In the genomic region with DNA sequence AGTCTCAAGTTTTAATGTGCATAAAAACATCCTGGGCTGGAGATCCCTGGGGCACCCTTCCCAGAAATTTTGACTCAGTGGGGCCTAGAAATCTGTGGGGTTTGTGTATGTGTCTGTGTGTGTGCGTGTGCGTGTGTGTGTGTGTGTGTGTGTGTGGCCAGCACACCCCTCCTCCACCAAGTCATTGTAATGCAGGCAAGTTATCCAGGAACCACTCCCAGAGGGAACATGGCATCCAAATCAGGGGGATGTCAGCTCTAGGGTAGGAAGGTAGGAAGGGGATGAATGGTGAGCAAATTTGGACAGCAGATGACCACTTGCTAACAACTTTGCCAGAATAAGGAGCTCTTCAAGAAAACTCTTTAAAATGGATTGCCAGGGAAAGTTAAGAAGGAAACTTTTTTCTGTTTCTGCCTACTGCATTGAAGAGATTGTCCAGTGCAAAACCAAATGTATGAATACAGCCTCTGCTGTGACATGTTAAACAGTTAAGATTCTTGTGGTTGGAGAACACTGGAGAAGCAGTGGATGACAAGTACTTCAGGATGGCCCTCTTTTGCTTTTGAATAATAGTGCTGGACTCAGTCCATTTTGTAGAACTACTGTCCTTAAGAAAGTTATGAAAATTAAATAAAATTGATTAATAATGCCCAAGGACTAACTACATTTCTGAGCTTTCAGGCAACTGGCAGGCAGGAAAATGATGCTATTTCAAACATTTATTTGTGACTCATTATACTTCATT, we compare ENCODE assay signal across 15 cellular contexts. TPM values are rescaled to one million over a fixed set of nuclear protein-coding genes. Genes with fewer than 3 reads are reported as not detected.
DNase-seq lines count a peak whose midpoint lies in the region; ATAC-seq and TF ChIP-seq lines count a peak whose summit lies in the region.
"Had no signal": no experiment of that assay in that cellular context is flagged by ENCODE, and none has a peak within 500 bp of the region (broad histone marks: within the 10 kb centered on the region; RNA-seq: fewer than 3 reads in every experiment).

No MANE protein-coding gene starts in this region.

- H3K36me3 Mint-ChIP-seq in GM23338 (ENCODE audit: low read depth) = no peaks in the 10 kb centered on the region
- peaks cover 48% of the 10 kb centered on the region for H3K36me3 Mint-ChIP-seq in activated T-helper 2 cell treated with anti-CD3 and anti-CD28 coated beads, Interferon-gamma antibody, Interleukin-2, Interleukin-4, amounts not matched to agents 10 μg/mL and 5 μg/mL and 100 μg/mL, durations not matched to agents 14 hours and 24 hours and 36 hours (ENCODE audit: low read depth)

- peaks cover 24% of the 10 kb centered on the region for H3K4me1 Mint-ChIP-seq in GM23338
- peaks cover 78% of the 10 kb centered on the region for H3K4me1 Mint-ChIP-seq in activated T-helper 2 cell treated with anti-CD3 and anti-CD28 coated beads, Interferon-gamma antibody, Interleukin-2, Interleukin-4, amounts not matched to agents 10 μg/mL and 5 μg/mL and 100 μg/mL, durations not matched to agents 14 hours and 24 hours and 36 hours (ENCODE audit: low read depth)

- H3K9me2 ChIP-seq in GM23338 (ENCODE audit: insufficient read depth) = no peaks in the 10 kb centered on the region

- intact Hi-C loops in activated T-helper 2 cell treated with anti-CD3 and anti-CD28 coated beads, Interferon-gamma antibody, Interleukin-2, Interleukin-4, amounts not matched to agents 10 μg/mL and 5 μg/mL and 100 μg/mL, durations not matched to agents 14 hours and 24 hours and 36 hours (cut with micrococcal nuclease) = no loop called here
- intact Hi-C loops in mucosa of descending colon (cut with DNase I, micrococcal nuclease) = no loop called here

- H3K79me2 ChIP-seq in ACC112 (ENCODE audit: control insufficient read depth, insufficient read depth, low read length, unreplicated experiment) = peaks cover 63% of the 10 kb centered on the region
- no peaks in the 10 kb centered on the region for H3K79me2 ChIP-seq in GM23338 (replicated peaks; ENCODE audit: insufficient read depth)

- no peak overlapping the region for H3K4me3 Mint-ChIP-seq in GM23338
- no peak overlapping the region for H3K4me3 Mint-ChIP-seq in activated T-helper 2 cell treated with anti-CD3 and anti-CD28 coated beads, Interferon-gamma antibody, Interleukin-2, Interleukin-4, amounts not matched to agents 10 μg/mL and 5 μg/mL and 100 μg/mL, durations not matched to agents 14 hours and 24 hours and 36 hours (ENCODE audit: low read depth)
- H3K4me3 Mint-ChIP-seq: immature natural killer cell; stimulated activated effector memory CD8-positive, alpha-beta T cell treated with anti-CD3 and anti-CD28 coated beads, Interleukin-12 subunit alpha, Interleukin-12 subunit beta, amount 100 ng/mL, for 72 hours had no signal

- H2AFZ ChIP-seq in ACC112 (ENCODE audit: low read length, unreplicated experiment) (no peak overlapping the region), GM23338 (no peak overlapping the region)

- no peaks in the 10 kb centered on the region; the same call in 2 of the 3 replicates for H3K9me3 Mint-ChIP-seq in GM23338
- H3K9me3 Mint-ChIP-seq in activated T-helper 2 cell treated with anti-CD3 and anti-CD28 coated beads, Interferon-gamma antibody, Interleukin-2, Interleukin-4, amounts not matched to agents 10 μg/mL and 5 μg/mL and 100 μg/mL, durations not matched to agents 14 hours and 24 hours and 36 hours = no peaks in the 10 kb centered on the region
- H3K9me3 Mint-ChIP-seq: immature natural killer cell; stimulated activated effector memory CD8-positive, alpha-beta T cell treated with anti-CD3 and anti-CD28 coated beads, Interleukin-12 subunit alpha, Interleukin-12 subunit beta, amount 100 ng/mL, for 72 hours had no signal

- H3K4me3 ChIP-seq in ACC112 (ENCODE audit: low read depth, low read length) = no peak overlapping the region
- no peak overlapping the region for H3K4me3 ChIP-seq in GM23338
- H3K4me3 ChIP-seq in tibial nerve = no peak overlapping the region
- H3K4me3 ChIP-seq in mucosa of descending colon = no peak overlapping the region

- DNase-seq in GM23338 (ENCODE audit: low spot score) (peak; percentile 51), iPS-NIHi11 (ENCODE audit: low spot score) (peak; percentile 52), tibial nerve (ENCODE audit: low spot score in 2 of 2) (no peak), hypothalamus (lab: John Stamatoyannopoulos, UW) (no peak), DMS79 (lab: John Stamatoyannopoulos, UW) (no peak), mucosa of descending colon (no peak)
- no peak for DNase-seq in activated T-helper 2 cell treated with anti-CD3 and anti-CD28 coated beads, Interferon-gamma antibody, Interleukin-2, Interleukin-4, amounts not matched to agents 10 μg/mL and 5 μg/mL and 100 μg/mL, durations not matched to agents 14 hours and 24 hours and 36 hours (ENCODE audit: low spot score)
- DNase-seq: activated CD4-positive, CD25-positive, alpha-beta regulatory T cell; DMS53; immature natural killer cell; NCI-H2029 treated with DMSO at 0.1 percent for 48 hours; stimulated activated CD4-positive, alpha-beta T cell treated with anti-CD3 and anti-CD28 coated beads, Interleukin-2, amount 100 ng/mL, for 48 hours had no signal

- TF ChIP-seq CTCF in GM23338 (conservative IDR thresholded peaks at IDR 0.05; ENCODE audit: low read depth in 2 of 2) (no peak), tibial nerve (IDR thresholded peaks at IDR 0.05) (no peak), mucosa of descending colon (IDR thresholded peaks at IDR 0.05) (no peak)

- 54% methylated on average over 2 of the region's 2 CpGs for WGBS in tibial nerve, 2 donors

- TF ChIP-seq EP300 in tibial nerve (IDR thresholded peaks at IDR 0.05) = no peak

- peaks cover 64% of the 10 kb centered on the region for H3K4me1 ChIP-seq in ACC112 (ENCODE audit: control insufficient read depth, insufficient read depth, low read length, unreplicated experiment)
- H3K4me1 ChIP-seq in GM23338 (ENCODE audit: insufficient read depth) = no peaks in the 10 kb centered on the region; the same call in 1 of the 2 replicates
- H3K4me1 ChIP-seq in tibial nerve = peaks cover 0 to 22% (median 12%) of the 10 kb centered on the region in 4 donors
- peaks cover 23% of the 10 kb centered on the region for H3K4me1 ChIP-seq in mucosa of descending colon (ENCODE audit: low read depth)

- H3K27me3 ChIP-seq in ACC112 (ENCODE audit: insufficient read depth, low read length) (no peaks in the 10 kb centered on the region), GM23338 (ENCODE audit: insufficient read depth) (no peaks in the 10 kb centered on the region), tibial nerve (no peaks in the 10 kb centered on the region)

- H3K27me3 Mint-ChIP-seq in GM23338 (ENCODE audit: insufficient read depth, low read depth, poor library complexity) = no peaks in the 10 kb centered on the region
- H3K27me3 Mint-ChIP-seq in activated T-helper 2 cell treated with anti-CD3 and anti-CD28 coated beads, Interferon-gamma antibody, Interleukin-2, Interleukin-4, amounts not matched to agents 10 μg/mL and 5 μg/mL and 100 μg/mL, durations not matched to agents 14 hours and 24 hours and 36 hours (ENCODE audit: low read depth) = no peaks in the 10 kb centered on the region

- H3K36me3 ChIP-seq in ACC112 (ENCODE audit: insufficient read depth, low read length) (no peaks in the 10 kb centered on the region), GM23338 (ENCODE audit: insufficient read depth) (no peaks in the 10 kb centered on the region), tibial nerve (no peaks in the 10 kb centered on the region), mucosa of descending colon (ENCODE audit: low read depth) (no peaks in the 10 kb centered on the region)

- peak overlapping the region; percentile 34 for H3K27ac ChIP-seq in ACC112 (ENCODE audit: low read depth, low read length)
- H3K27ac ChIP-seq in GM23338 (ENCODE audit: low read depth) = no peak overlapping the region
- H3K27ac ChIP-seq in tibial nerve = no peak overlapping the region

- H4K20me1 ChIP-seq in GM23338 (replicated peaks; ENCODE audit: insufficient read depth) = no peaks in the 10 kb centered on the region

- no peak for TF ChIP-seq POLR2A in tibial nerve (IDR thresholded peaks at IDR 0.05)

- ATAC-seq in GM23338 (peak; percentile 77), mucosa of descending colon (no peak)
- ATAC-seq: stimulated activated effector memory CD8-positive, alpha-beta T cell treated with anti-CD3 and anti-CD28 coated beads, Interleukin-12 subunit alpha, Interleukin-12 subunit beta, amount 100 ng/mL, for 72 hours had no signal

- no peaks in the 10 kb centered on the region for H3F3A ChIP-seq in GM23338 (replicated peaks; ENCODE audit: low read depth)

- H3K4me2 ChIP-seq in GM23338 = 0 out of 2 replicates have a peak overlapping the region, but pooled peaks have one; percentile 7

- H3K9me3 ChIP-seq in tibial nerve (no peaks in the 10 kb centered on the region), mucosa of descending colon (no peaks in the 10 kb centered on the region)

- peak overlapping the region; percentile 5; the same call in 1 of the 2 replicates for H3K27ac Mint-ChIP-seq in GM23338
- peak overlapping the region; percentile 46 for H3K27ac Mint-ChIP-seq in activated T-helper 2 cell treated with anti-CD3 and anti-CD28 coated beads, Interferon-gamma antibody, Interleukin-2, Interleukin-4, amounts not matched to agents 10 μg/mL and 5 μg/mL and 100 μg/mL, durations not matched to agents 14 hours and 24 hours and 36 hours
- H3K27ac Mint-ChIP-seq: stimulated activated effector memory CD8-positive, alpha-beta T cell treated with anti-CD3 and anti-CD28 coated beads, Interleukin-12 subunit alpha, Interleukin-12 subunit beta, amount 100 ng/mL, for 72 hours had no signal

TF ChIP-seq in GM23338, 12 proteins besides CTCF, POLR2A, EP300 and RAD21:
- TF ChIP-seq CREB1 (CRISPR knock-in tag; IDR thresholded peaks at IDR 0.05; ENCODE audit: low read depth) (0 out of 2 replicates have a peak, but pooled peaks have one; percentile 8), NANOG (IDR thresholded peaks at IDR 0.05; ENCODE audit: borderline replicate concordance) (no peak)
TF ChIP-seq in GM23338: peak in this region for 1.

RNA-seq across cellular contexts. Expression of a gene that starts 12.3 kb away (rescaled TPM):
- total RNA-seq in GM23338 (2014; rRNA removed; shearing (Covaris generic)) = 11.5 and 12.5 TPM in 2 replicates
- 1.8 and 2.5 TPM in 2 replicates for polyA plus RNA-seq in GM23338 (2016; fragmentation: Nextera tagmentation; extraction: Ambion mirVana)
- 44.2 and 47.2 TPM in 2 replicates for total RNA-seq in activated T-helper 2 cell treated with anti-CD3 and anti-CD28 coated beads, Interferon-gamma antibody, Interleukin-2, Interleukin-4, amounts not matched to agents 10 μg/mL and 5 μg/mL and 100 μg/mL, durations not matched to agents 14 hours and 24 hours and 36 hours
- total RNA-seq in tibial nerve (10 to 100 TPM; 14.2 to 34.5 (median 25.5) TPM), mucosa of descending colon (10 to 100 TPM; 19.2 to 44.2 (median 20.0) TPM)

RNA-seq across cellular contexts. Expression of a gene that starts 40.8 kb away (rescaled TPM):
- total RNA-seq in GM23338 (2014; rRNA removed; shearing (Covaris generic)) = not detected in 2 replicates
- not detected in 2 replicates for polyA plus RNA-seq in GM23338 (2016; fragmentation: Nextera tagmentation; extraction: Ambion mirVana)
- total RNA-seq in activated T-helper 2 cell treated with anti-CD3 and anti-CD28 coated beads, Interferon-gamma antibody, Interleukin-2, Interleukin-4, amounts not matched to agents 10 μg/mL and 5 μg/mL and 100 μg/mL, durations not matched to agents 14 hours and 24 hours and 36 hours = not detected in 2 replicates
- not detected for total RNA-seq in tibial nerve
- 10 to 100 TPM in 2 of 3 donors, 1 to 10 TPM in 1; 9.0 to 30.6 (median 18.9) TPM for total RNA-seq in mucosa of descending colon
- polyA plus RNA-seq: BJ had no signal

Comparison
In these comparisons a context has a peak if more than half of its experiments do, and no peak if none do; other contexts are left out.
1. DNase-seq: peak in GM23338 (single experiment) and iPS-NIHi11 (single experiment); none in activated T-helper 2 cell treated with anti-CD3 and anti-CD28 coated beads, Interferon-gamma antibody, Interleukin-2, Interleukin-4, amounts not matched to agents 10 μg/mL and 5 μg/mL and 100 μg/mL, durations not matched to agents 14 hours and 24 hours and 36 hours (single experiment), tibial nerve (0 of 2), hypothalamus (0 of 51), DMS79 (single experiment) and mucosa of descending colon (0 of 3).